ENCODE assay signal across 16 cellular contexts in genomic region chr1:87754036-87754603, GRCh38.
DNase-seq lines count a peak whose midpoint lies in the region; ATAC-seq and TF ChIP-seq lines count a peak whose summit lies in the region.
"Had no signal": no experiment of that assay in that cellular context is flagged by ENCODE, and none has a peak within 500 bp of the region (broad histone marks: within the 10 kb centered on the region; RNA-seq: fewer than 3 reads in every experiment).

No MANE protein-coding gene starts in this region.

- H3K27me3 ChIP-seq in SU-DHL-6 (ENCODE audit: low read length), result no peaks in the 10 kb centered on the region

- intact Hi-C loops in activated T-helper 1 cell treated with anti-CD3 and anti-CD28 coated beads, Interleukin-12 subunit alpha, Interleukin-12 subunit beta, Interleukin-2, Interleukin-4 antibody, amounts not matched to agents 30 ng/mL and 10 ng/mL and 1 ng/mL, durations not matched to agents 14 hours and 24 hours and 36 hours (cut with micrococcal nuclease), result no loop called here

- ATAC-seq in memory B cell (ENCODE audit: low read depth) (no peak), GM19395 (IDR thresholded peaks at IDR 0.05; ENCODE audit: unreplicated experiment) (no peak)
- ATAC-seq: SK-N-SH treated with all-trans-retinoic acid at 6 μM for 48 hours had no signal

- TF ChIP-seq CTCF in AG09319 (IDR thresholded peaks at IDR 0.05; ENCODE audit: low read depth, low read length), result no peak
- no peak for TF ChIP-seq CTCF in SU-DHL-6 (IDR thresholded peaks at IDR 0.05; ENCODE audit: insufficient read depth, low read length, poor library complexity, severe bottlenecking)

- no peaks in the 10 kb centered on the region for H3K9me2 ChIP-seq in SU-DHL-6 (replicated peaks; ENCODE audit: insufficient read depth, low read length)

- peak; percentile 38 for DNase-seq in AG09319 (ENCODE audit: extremely low read depth, low read depth)
- peak; percentile 6 for DNase-seq in HuH-7 (ENCODE audit: low spot score)
- no peak for DNase-seq in memory B cell (ENCODE audit: low spot score in 2 of 2)
- DNase-seq in SK-N-DZ (ENCODE audit: low spot score), result no peak
- no peak for DNase-seq in activated T-helper 1 cell treated with anti-CD3 and anti-CD28 coated beads, Interleukin-12 subunit alpha, Interleukin-12 subunit beta, Interleukin-2, Interleukin-4 antibody, amounts not matched to agents 30 ng/mL and 10 ng/mL and 1 ng/mL, durations not matched to agents 14 hours and 24 hours and 36 hours (ENCODE audit: low spot score)
- no peak for DNase-seq in NCI-H146 treated with DMSO at 0.1 percent for 48 hours (lab: John Stamatoyannopoulos, UW; ENCODE audit: unreplicated experiment)
- DNase-seq: C1 segment of cervical spinal cord, H9, KBM-7, NCI-H1092, NCI-H1694, NCI-H510A treated with DMSO at 0.1 percent for 48 hours, Right ventricle myocardium superior had no signal

- peak overlapping the region; percentile 5 for H3K27ac Mint-ChIP-seq in memory B cell
- H3K27ac Mint-ChIP-seq in activated T-helper 1 cell treated with anti-CD3 and anti-CD28 coated beads, Interleukin-12 subunit alpha, Interleukin-12 subunit beta, Interleukin-2, Interleukin-4 antibody, amounts not matched to agents 30 ng/mL and 10 ng/mL and 1 ng/mL, durations not matched to agents 14 hours and 24 hours and 36 hours, result no peak overlapping the region
- H3K27ac Mint-ChIP-seq: H9 had no signal

- H3K4me2 ChIP-seq in SU-DHL-6 (ENCODE audit: low read depth, low read length, poor library complexity, severe bottlenecking), result no peak overlapping the region

- H3K9me3 Mint-ChIP-seq in memory B cell, result peaks cover 2% of the 10 kb centered on the region
- no peaks in the 10 kb centered on the region for H3K9me3 Mint-ChIP-seq in activated T-helper 1 cell treated with anti-CD3 and anti-CD28 coated beads, Interleukin-12 subunit alpha, Interleukin-12 subunit beta, Interleukin-2, Interleukin-4 antibody, amounts not matched to agents 30 ng/mL and 10 ng/mL and 1 ng/mL, durations not matched to agents 14 hours and 24 hours and 36 hours
- H3K9me3 Mint-ChIP-seq: H9 had no signal

- H2AFZ ChIP-seq in SU-DHL-6 (ENCODE audit: low read depth, low read length, severe bottlenecking), result peak overlapping the region; percentile 8

- no peak overlapping the region for H3K9ac ChIP-seq in SU-DHL-6 (ENCODE audit: low read length)

- peaks cover 10% of the 10 kb centered on the region for H3K4me1 Mint-ChIP-seq in memory B cell
- no peaks in the 10 kb centered on the region for H3K4me1 Mint-ChIP-seq in activated T-helper 1 cell treated with anti-CD3 and anti-CD28 coated beads, Interleukin-12 subunit alpha, Interleukin-12 subunit beta, Interleukin-2, Interleukin-4 antibody, amounts not matched to agents 30 ng/mL and 10 ng/mL and 1 ng/mL, durations not matched to agents 14 hours and 24 hours and 36 hours (ENCODE audit: low read depth)
- H3K4me1 Mint-ChIP-seq: H9 had no signal

- H3K4me3 Mint-ChIP-seq in memory B cell, result no peak overlapping the region
- no peak overlapping the region for H3K4me3 Mint-ChIP-seq in activated T-helper 1 cell treated with anti-CD3 and anti-CD28 coated beads, Interleukin-12 subunit alpha, Interleukin-12 subunit beta, Interleukin-2, Interleukin-4 antibody, amounts not matched to agents 30 ng/mL and 10 ng/mL and 1 ng/mL, durations not matched to agents 14 hours and 24 hours and 36 hours
- H3K4me3 Mint-ChIP-seq: H9 had no signal

- H3K27ac ChIP-seq in SU-DHL-6 (ENCODE audit: low read depth, low read length), result no peak overlapping the region

- no peaks in the 10 kb centered on the region for H3K27me3 Mint-ChIP-seq in memory B cell
- H3K27me3 Mint-ChIP-seq in activated T-helper 1 cell treated with anti-CD3 and anti-CD28 coated beads, Interleukin-12 subunit alpha, Interleukin-12 subunit beta, Interleukin-2, Interleukin-4 antibody, amounts not matched to agents 30 ng/mL and 10 ng/mL and 1 ng/mL, durations not matched to agents 14 hours and 24 hours and 36 hours (ENCODE audit: insufficient read depth), result peaks cover 6% of the 10 kb centered on the region

- H3K79me2 ChIP-seq in SU-DHL-6 (ENCODE audit: insufficient read depth, low read length), result no peaks in the 10 kb centered on the region

- no peaks in the 10 kb centered on the region for H3K36me3 ChIP-seq in SU-DHL-6 (ENCODE audit: low read length)

- H4K20me1 ChIP-seq in SU-DHL-6 (ENCODE audit: low read depth, low read length), result no peaks in the 10 kb centered on the region

- H3K9me3 ChIP-seq in SU-DHL-6 (ENCODE audit: insufficient read depth, low read length), result no peaks in the 10 kb centered on the region

- no peaks in the 10 kb centered on the region for H3F3A ChIP-seq in SU-DHL-6 (ENCODE audit: insufficient read depth)

- H3K4me3 ChIP-seq in SU-DHL-6 (ENCODE audit: insufficient read depth, low read length, poor library complexity, severe bottlenecking), result no peak overlapping the region

- no peaks in the 10 kb centered on the region for H3K36me3 Mint-ChIP-seq in memory B cell
- H3K36me3 Mint-ChIP-seq in activated T-helper 1 cell treated with anti-CD3 and anti-CD28 coated beads, Interleukin-12 subunit alpha, Interleukin-12 subunit beta, Interleukin-2, Interleukin-4 antibody, amounts not matched to agents 30 ng/mL and 10 ng/mL and 1 ng/mL, durations not matched to agents 14 hours and 24 hours and 36 hours (ENCODE audit: low read depth), result no peaks in the 10 kb centered on the region

Comparison
In these comparisons a context has a peak if more than half of its experiments do, and no peak if none do; other contexts are left out.
1. DNase-seq: peak in AG09319 (single experiment) and HuH-7 (single experiment); none in memory B cell (0 of 2), SK-N-DZ (single experiment), activated T-helper 1 cell treated with anti-CD3 and anti-CD28 coated beads, Interleukin-12 subunit alpha, Interleukin-12 subunit beta, Interleukin-2, Interleukin-4 antibody, amounts not matched to agents 30 ng/mL and 10 ng/mL and 1 ng/mL, durations not matched to agents 14 hours and 24 hours and 36 hours (single experiment) and NCI-H146 treated with DMSO at 0.1 percent for 48 hours (single experiment).